Comparison of ENCODE assay signal across 8 cellular contexts in the genomic region with DNA sequence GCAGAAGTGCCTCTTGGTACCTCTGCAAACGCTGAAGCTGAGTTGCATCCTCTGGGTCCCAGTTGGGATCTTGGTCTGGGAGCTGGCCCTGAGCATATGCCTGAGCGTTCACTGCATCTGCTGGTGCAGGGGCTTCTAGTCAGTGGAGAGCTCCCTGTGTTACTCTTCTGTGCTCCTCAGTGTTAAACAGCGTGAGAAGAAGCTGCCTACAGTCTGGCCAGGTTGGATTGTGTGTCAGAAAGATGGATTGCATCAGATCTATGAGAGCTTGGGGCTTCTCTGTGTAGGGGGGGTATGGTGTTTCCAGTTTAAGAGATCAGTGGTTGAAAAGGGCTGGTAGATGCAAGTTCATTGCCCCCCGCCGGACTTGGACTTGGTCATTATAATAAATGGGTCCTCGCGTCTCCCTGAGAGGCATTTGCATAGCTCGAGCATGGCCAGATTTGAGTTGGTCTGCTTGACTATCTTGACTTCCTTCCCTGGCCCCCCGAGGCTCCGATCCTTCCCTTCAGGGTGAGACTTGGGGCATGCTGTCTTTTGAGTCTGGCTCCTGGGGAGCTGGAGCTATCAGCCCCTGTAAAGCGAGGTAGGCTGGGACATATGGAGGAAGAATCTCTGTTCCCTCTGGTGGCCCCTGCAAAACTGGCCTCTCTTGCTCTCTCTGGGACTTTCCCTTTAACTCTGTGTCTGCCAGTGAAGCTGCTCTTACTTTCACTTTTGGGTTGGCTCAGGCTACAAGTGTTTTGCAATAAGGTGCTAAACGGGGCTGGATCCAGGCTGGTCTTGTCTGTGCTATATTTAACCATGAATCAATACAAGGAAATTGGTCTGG. TPM values are rescaled to one million over a fixed set of nuclear protein-coding genes. Genes with fewer than 3 reads are reported as not detected.
DNase-seq lines count a peak whose midpoint lies in the region; ATAC-seq and TF ChIP-seq lines count a peak whose summit lies in the region.

No MANE protein-coding gene starts in this region.

- TF ChIP-seq POLR2A in upper lobe of left lung (IDR thresholded peaks at IDR 0.05): no peak

- H3K4me3 ChIP-seq in CD4-positive, alpha-beta memory T cell (ENCODE audit: low read length in 2 of 2): peak overlapping the region; percentile 13 to 25
- H3K4me3 ChIP-seq in choroid plexus epithelial cell (ENCODE audit: low read depth, low read length) (peak overlapping the region; percentile 52), muscle layer of duodenum (ENCODE audit: low read depth in 1 of 2, low read length in 2 of 2) (peak overlapping the region; percentile 59 to 66), upper lobe of left lung (peak overlapping the region in 3 of 4 donors; percentile 26 to 45 (median 42))

- no peak for TF ChIP-seq EP300 in upper lobe of left lung (IDR thresholded peaks at IDR 0.05)

- H3K9me3 ChIP-seq in CD4-positive, alpha-beta memory T cell (ENCODE audit: control insufficient read depth in 1 of 2, low read length in 2 of 2): no peaks in the 10 kb centered on the region
- H3K9me3 ChIP-seq in muscle layer of duodenum (ENCODE audit: control insufficient read depth in 1 of 2, low read length in 2 of 2) (no peaks in the 10 kb centered on the region), upper lobe of left lung (no peaks in the 10 kb centered on the region)

- ATAC-seq in upper lobe of left lung (ENCODE audit: low FRiP score in 2 of 2) (peak; percentile 25 to 74), GM21528 (IDR thresholded peaks at IDR 0.05; ENCODE audit: low FRiP score, unreplicated experiment) (no peak)

- peaks cover 19 to 25% (median 22%) of the 10 kb centered on the region in 4 donors for H3K4me1 Mint-ChIP-seq in CD4-positive, alpha-beta memory T cell

- 27 to 31% methylated on average over 12 of the region's 12 CpGs for WGBS in upper lobe of left lung, 2 donors

- peak overlapping the region; percentile 79 to 91 (median 86) for H3K4me3 Mint-ChIP-seq in CD4-positive, alpha-beta memory T cell

- peaks cover 0 to 1% (median 0%) of the 10 kb centered on the region in 8 donors for H3K9me3 Mint-ChIP-seq in CD4-positive, alpha-beta memory T cell

- POLR2A ChIA-PET in CD4-positive, alpha-beta memory T cell (lab: Charles Lee; ENCODE audit: partially characterized antibody): interaction anchor here (1.5 kb wide), 1 partner anchor 165 kb away, joined by 4 read pairs; no protein-coding TSS in a partner anchor
- POLR2A ChIA-PET in HEK293T (lab: Yijun Ruan, JAX): interaction anchor here (0.6 kb wide), 1 partner anchor 8 kb away, joined by 3 read pairs; no protein-coding TSS in a partner anchor

- peak; percentile 25 to 53 (median 33) for DNase-seq in CD4-positive, alpha-beta memory T cell
- peak; percentile 62 for DNase-seq in H4 (ENCODE audit: low spot score)
- DNase-seq in SIG-M5 (lab: John Stamatoyannopoulos, UW): peak; percentile 5
- peak; percentile 91 for DNase-seq in choroid plexus epithelial cell (ENCODE audit: low read depth)
- no peak for DNase-seq in upper lobe of left lung
- DNase-seq in HEK293T (ENCODE audit: extremely low spot score): no peak

- TF ChIP-seq CTCF in choroid plexus epithelial cell (conservative IDR thresholded peaks at IDR 0.05; ENCODE audit: low read depth, low read length) (peak; percentile 31), upper lobe of left lung (IDR thresholded peaks at IDR 0.05) (no peak)

- peak overlapping the region; percentile 40 to 95 (median 84) for H3K27ac Mint-ChIP-seq in CD4-positive, alpha-beta memory T cell

- no peaks in the 10 kb centered on the region for H3K36me3 ChIP-seq in CD4-positive, alpha-beta memory T cell (ENCODE audit: insufficient read depth, low read length)
- H3K36me3 ChIP-seq in muscle layer of duodenum (ENCODE audit: control insufficient read depth in 1 of 2, insufficient read depth in 2 of 2, low read length in 2 of 2) (no peaks in the 10 kb centered on the region), upper lobe of left lung (no peaks in the 10 kb centered on the region)

- peaks cover 14% of the 10 kb centered on the region for H3K4me1 ChIP-seq in CD4-positive, alpha-beta memory T cell (ENCODE audit: insufficient read depth, low read length)
- H3K4me1 ChIP-seq in muscle layer of duodenum (ENCODE audit: control insufficient read depth in 1 of 2, insufficient read depth in 2 of 2, low read length in 2 of 2): peaks cover 3 to 13% of the 10 kb centered on the region in 2 donors
- peaks cover 7 to 17% (median 9%) of the 10 kb centered on the region in 4 donors for H3K4me1 ChIP-seq in upper lobe of left lung

- no peaks in the 10 kb centered on the region for H3K27me3 ChIP-seq in CD4-positive, alpha-beta memory T cell (ENCODE audit: insufficient read depth, low read length)
- H3K27me3 ChIP-seq in muscle layer of duodenum (ENCODE audit: low read depth, low read length) (no peaks in the 10 kb centered on the region), upper lobe of left lung (no peaks in the 10 kb centered on the region)

- peak overlapping the region; percentile 12 for H3K27ac ChIP-seq in CD4-positive, alpha-beta memory T cell (ENCODE audit: low read depth, low read length)
- peak overlapping the region; percentile 63 for H3K27ac ChIP-seq in muscle layer of duodenum (ENCODE audit: low read length)
- H3K27ac ChIP-seq in upper lobe of left lung: peak overlapping the region in 2 of 4 donors; percentile 11 to 13

- no peaks in the 10 kb centered on the region for H3K27me3 Mint-ChIP-seq in CD4-positive, alpha-beta memory T cell

- no peaks in the 10 kb centered on the region for H3K36me3 Mint-ChIP-seq in CD4-positive, alpha-beta memory T cell

- CTCF ChIA-PET in CD4-positive, alpha-beta memory T cell (lab: Charles Lee; ENCODE audit: partially characterized antibody): interaction anchor here (0.5 kb wide), 1 partner anchor 1449 kb away, joined by 3 read pairs; no protein-coding TSS in a partner anchor
- CTCF ChIA-PET in HEK293T (lab: Yijun Ruan, JAX): interaction anchor here (0.6 kb wide), 1 partner anchor 713 kb away, joined by 7 read pairs; no protein-coding TSS in a partner anchor

- intact Hi-C loops in CD4-positive, alpha-beta memory T cell (cut with micrococcal nuclease): no loop called here

TF ChIP-seq in HEK293T, 16 proteins besides CTCF, POLR2A, EP300 and RAD21:
- TF ChIP-seq ZNF384 (IDR thresholded peaks at IDR 0.05) (no peak), TARDBP (IDR thresholded peaks at IDR 0.05) (no peak), L3MBTL2 (conservative IDR thresholded peaks at IDR 0.05) (no peak), BHLHE40 (IDR thresholded peaks at IDR 0.05; ENCODE audit: borderline replicate concordance) (no peak), HDGF (IDR thresholded peaks at IDR 0.05; ENCODE audit: borderline replicate concordance) (no peak), SP1 (IDR thresholded peaks at IDR 0.05) (no peak), SUZ12 (IDR thresholded peaks at IDR 0.05) (no peak), FOXA1 (IDR thresholded peaks at IDR 0.05) (no peak), FOXK2 (IDR thresholded peaks at IDR 0.05) (no peak), NFRKB (IDR thresholded peaks at IDR 0.05) (no peak), ELF4 (IDR thresholded peaks at IDR 0.05) (no peak), FOXM1 (IDR thresholded peaks at IDR 0.05; ENCODE audit: borderline replicate concordance) (no peak), CTBP1 (IDR thresholded peaks at IDR 0.05; ENCODE audit: borderline replicate concordance) (no peak)
- TF ChIP-seq, protein P1, sequence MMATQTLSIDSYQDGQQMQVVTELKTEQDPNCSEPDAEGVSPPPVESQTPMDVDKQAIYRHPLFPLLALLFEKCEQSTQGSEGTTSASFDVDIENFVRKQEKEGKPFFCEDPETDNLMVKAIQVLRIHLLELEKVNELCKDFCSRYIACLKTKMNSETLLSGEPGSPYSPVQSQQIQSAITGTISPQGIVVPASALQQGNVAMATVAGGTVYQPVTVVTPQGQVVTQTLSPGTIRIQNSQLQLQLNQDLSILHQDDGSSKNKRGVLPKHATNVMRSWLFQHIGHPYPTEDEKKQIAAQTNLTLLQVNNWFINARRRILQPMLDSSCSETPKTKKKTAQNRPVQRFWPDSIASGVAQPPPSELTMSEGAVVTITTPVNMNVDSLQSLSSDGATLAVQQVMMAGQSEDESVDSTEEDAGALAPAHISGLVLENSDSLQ (IDR thresholded peaks at IDR 0.05): no peak
TF ChIP-seq in HEK293T: peak in this region for 0.

RNA-seq across cellular contexts. Expression of gene OR10H4, which starts 52.9 kb away (rescaled TPM):
- not detected for total RNA-seq in CD4-positive, alpha-beta memory T cell
- polyA plus RNA-seq in CD4-positive, alpha-beta memory T cell: not detected
- total RNA-seq in H4 (2014; rRNA removed; shearing (Covaris generic)): not detected in 2 replicates
- total RNA-seq in upper lobe of left lung: not detected

Comparison
In these comparisons a context has a peak if more than half of its experiments do, and no peak if none do; other contexts are left out.
1. DNase-seq: peak in CD4-positive, alpha-beta memory T cell (5 of 5), H4 (single experiment), SIG-M5 (single experiment) and choroid plexus epithelial cell (single experiment); none in upper lobe of left lung (0 of 2) and HEK293T (single experiment).
2. Peak in every context shown above with its lines, with median percentiles within 50 percentile points of each other: H3K4me3 ChIP-seq.